Comparison of ENCODE assay signal across 8 cellular contexts in genomic region chr11:58927393-58928081, GRCh38. TPM values are rescaled to one million over a fixed set of nuclear protein-coding genes. Genes with fewer than 3 reads are reported as not detected.
A peak's percentile ranks its signal among the peaks of the same experiment; 100 is the strongest.
DNase-seq lines count a peak whose midpoint lies in the region; ATAC-seq, FAIRE-seq and TF ChIP-seq lines count a peak whose summit lies in the region.

No MANE protein-coding gene starts in this region.

- TF ChIP-seq CTCF in LNCaP clone FGC (IDR thresholded peaks at IDR 0.05; ENCODE audit: control insufficient read depth, extremely low read depth, insufficient read depth) (no peak), astrocyte (IDR thresholded peaks at IDR 0.05; ENCODE audit: insufficient read depth, low read depth, low read length) (no peak)

- no peaks in the 10 kb centered on the region for H3K36me3 Mint-ChIP-seq in CD8-positive, alpha-beta memory T cell
- H3K36me3 Mint-ChIP-seq in astrocyte (ENCODE audit: low read depth, unreplicated experiment): no peaks in the 10 kb centered on the region

- H3K9me3 ChIP-seq in CD8-positive, alpha-beta memory T cell (ENCODE audit: low read length): no peaks in the 10 kb centered on the region
- H3K9me3 ChIP-seq in astrocyte (ENCODE audit: insufficient read depth, low read depth, low read length) (no peaks in the 10 kb centered on the region), mucosa of rectum (ENCODE audit: control insufficient read depth in 2 of 2, low read length in 2 of 2) (no peaks in the 10 kb centered on the region)

- H3K79me2 ChIP-seq in astrocyte (ENCODE audit: insufficient read depth, low read length): no peaks in the 10 kb centered on the region

- FAIRE-seq in astrocyte (lab: Jason Lieb, UNC) (no peak), HTR-8/SVneo (lab: Jason Lieb, UNC) (no peak)

- H3K9ac ChIP-seq in astrocyte (ENCODE audit: low read length) (no peak overlapping the region), mucosa of rectum (ENCODE audit: low read depth in 1 of 2, low read length in 2 of 2) (no peak overlapping the region)

- ATAC-seq in HG03045 (IDR thresholded peaks at IDR 0.05; ENCODE audit: unreplicated experiment): no peak
- ATAC-seq in HG03342 (IDR thresholded peaks at IDR 0.05; ENCODE audit: unreplicated experiment): no peak

- H3K27me3 Mint-ChIP-seq in CD8-positive, alpha-beta memory T cell: peaks cover 5 to 37% of the 10 kb centered on the region in 2 donors
- no peaks in the 10 kb centered on the region for H3K27me3 Mint-ChIP-seq in astrocyte (ENCODE audit: low read depth, unreplicated experiment)

- H3K4me2 ChIP-seq in astrocyte (ENCODE audit: low read length): peak overlapping the region; percentile 68

- no peaks in the 10 kb centered on the region for H3K27me3 ChIP-seq in CD8-positive, alpha-beta memory T cell (ENCODE audit: insufficient read depth, low read length, poor library complexity, severe bottlenecking)
- no peaks in the 10 kb centered on the region for H3K27me3 ChIP-seq in astrocyte (ENCODE audit: insufficient read depth, low read length)
- H3K27me3 ChIP-seq in mucosa of rectum (ENCODE audit: control insufficient read depth in 2 of 2, insufficient read depth in 2 of 2, low read length in 2 of 2): no peaks in the 10 kb centered on the region

- H3K4me1 Mint-ChIP-seq in CD8-positive, alpha-beta memory T cell: peaks cover 12 to 19% (median 15%) of the 10 kb centered on the region in 3 donors
- peaks cover 11% of the 10 kb centered on the region for H3K4me1 Mint-ChIP-seq in astrocyte (ENCODE audit: low read depth, unreplicated experiment)

- CTCF ChIA-PET in CD8-positive, alpha-beta memory T cell (lab: Charles Lee): interaction anchor here (0.7 to 1.5 kb wide), 2 partner anchors 9 to 244 kb away, joined by 3 read pairs; partner anchors contain the start of gene DTX4

- peak overlapping the region in 3 of 7 donors; percentile 1 to 25 (median 24) for H3K4me3 Mint-ChIP-seq in CD8-positive, alpha-beta memory T cell
- peak overlapping the region; percentile 15 for H3K4me3 Mint-ChIP-seq in astrocyte (ENCODE audit: unreplicated experiment)

- peak in 1 of 5 donors; percentile 31 for DNase-seq in CD8-positive, alpha-beta memory T cell
- DNase-seq in LNCaP clone FGC (ENCODE audit: low read depth) (peak; percentile 98), astrocyte (ENCODE audit: low read depth) (peak; percentile 52), HTR-8/SVneo (ENCODE audit: insufficient read length, low spot score) (no peak), NOMO-1 (lab: John Stamatoyannopoulos, UW; ENCODE audit: unreplicated experiment in 2 of 2) (no peak)

- no peaks in the 10 kb centered on the region for H3K36me3 ChIP-seq in CD8-positive, alpha-beta memory T cell (ENCODE audit: insufficient read depth, low read length)
- H3K36me3 ChIP-seq in astrocyte (ENCODE audit: insufficient read depth, low read length) (no peaks in the 10 kb centered on the region), mucosa of rectum (ENCODE audit: control insufficient read depth in 2 of 2, insufficient read depth in 2 of 2, low read length in 2 of 2) (no peaks in the 10 kb centered on the region)

- H3K9me3 Mint-ChIP-seq in CD8-positive, alpha-beta memory T cell: no peaks in the 10 kb centered on the region
- no peaks in the 10 kb centered on the region for H3K9me3 Mint-ChIP-seq in astrocyte (ENCODE audit: unreplicated experiment)

- H3K4me1 ChIP-seq in CD8-positive, alpha-beta memory T cell (ENCODE audit: insufficient read depth, low read length): peaks cover 8% of the 10 kb centered on the region
- H3K4me1 ChIP-seq in astrocyte (ENCODE audit: insufficient read depth, low read length) (peaks cover 12% of the 10 kb centered on the region), mucosa of rectum (ENCODE audit: control insufficient read depth in 2 of 2, insufficient read depth in 2 of 2, low read length in 2 of 2) (peaks cover 7 to 15% of the 10 kb centered on the region in 2 donors)

- no peaks in the 10 kb centered on the region for H4K20me1 ChIP-seq in astrocyte (ENCODE audit: insufficient read depth, low read length)

- no peak overlapping the region for H3K27ac ChIP-seq in CD8-positive, alpha-beta memory T cell (ENCODE audit: low read depth, low read length)
- H3K27ac ChIP-seq in astrocyte (ENCODE audit: low read depth, low read length) (no peak overlapping the region), mucosa of rectum (ENCODE audit: low read depth in 2 of 2, low read length in 2 of 2) (no peak overlapping the region)

- peak overlapping the region; percentile 42 for H3K4me3 ChIP-seq in CD8-positive, alpha-beta memory T cell (ENCODE audit: low read length)
- peak overlapping the region; percentile 66 for H3K4me3 ChIP-seq in LNCaP clone FGC (ENCODE audit: low read depth, low read length)
- H3K4me3 ChIP-seq in astrocyte (ENCODE audit: insufficient read depth, low read depth, low read length): no peak overlapping the region
- H3K4me3 ChIP-seq in mucosa of rectum (ENCODE audit: low read length in 2 of 2): peak overlapping the region; percentile 8 to 53

- H2AFZ ChIP-seq in astrocyte (ENCODE audit: low read depth, low read length): peak overlapping the region; percentile 45

- POLR2A ChIA-PET in CD8-positive, alpha-beta memory T cell (lab: Charles Lee): no interaction called here

- no peak overlapping the region for H3K27ac Mint-ChIP-seq in CD8-positive, alpha-beta memory T cell
- H3K27ac Mint-ChIP-seq in astrocyte (ENCODE audit: unreplicated experiment): no peak overlapping the region

RNA-seq across cellular contexts. Expression of gene GLYATL1, which starts 11.8 kb away (rescaled TPM):
- not detected for total RNA-seq in CD8-positive, alpha-beta memory T cell
- polyA plus RNA-seq in CD8-positive, alpha-beta memory T cell: not detected
- total RNA-seq in astrocyte: 0.41 TPM in 1 of 2 replicates, not detected in the other

Comparison
In these comparisons a context has a peak if more than half of its experiments do, and no peak if none do; other contexts are left out.
1. DNase-seq: peak in LNCaP clone FGC (single experiment) and astrocyte (single experiment); none in HTR-8/SVneo (single experiment) and NOMO-1 (0 of 2).